12 cellular contexts compared by ENCODE assay signal in genomic region chr12:617304-617915, GRCh38. TPM values are rescaled to one million over a fixed set of nuclear protein-coding genes. Genes with fewer than 3 reads are reported as not detected.
DNase-seq lines count a peak whose midpoint lies in the region; ATAC-seq and TF ChIP-seq lines count a peak whose summit lies in the region.
"Had no signal": no experiment of that assay in that cellular context is flagged by ENCODE, and none has a peak within 500 bp of the region (broad histone marks: within the 10 kb centered on the region; RNA-seq: fewer than 3 reads in every experiment).

No MANE protein-coding gene starts in this region.

- H3K27ac Mint-ChIP-seq in natural killer cell treated with Interleukin-12 subunit alpha and Interleukin-12 subunit beta and Interleukin-15 and Interleukin-18, amount 100 ng/mL, for 72 hours = peak overlapping the region; percentile 76 to 93
- H3K27ac Mint-ChIP-seq: B cell, memory B cell had no signal

- H3K36me3 Mint-ChIP-seq in natural killer cell treated with Interleukin-12 subunit alpha and Interleukin-12 subunit beta and Interleukin-15 and Interleukin-18, amount 100 ng/mL, for 72 hours = no peaks in the 10 kb centered on the region
- H3K36me3 Mint-ChIP-seq: memory B cell had no signal

- peak overlapping the region; percentile 63 for H3K4me3 Mint-ChIP-seq in natural killer cell treated with Interleukin-12 subunit alpha and Interleukin-12 subunit beta and Interleukin-15 and Interleukin-18, amount 100 ng/mL, for 72 hours
- H3K4me3 Mint-ChIP-seq: B cell; memory B cell; stimulated activated naive CD8-positive, alpha-beta T cell treated with anti-CD3 and anti-CD28 coated beads, Interleukin-15, amount 100 ng/mL, for 72 hours had no signal

- TF ChIP-seq CTCF in foreskin fibroblast (IDR thresholded peaks at IDR 0.05; ENCODE audit: low read depth, low read length) = no peak

- peak; percentile 54 for DNase-seq in Ammon's horn (ENCODE audit: low spot score)
- DNase-seq in OCI-M1 (lab: John Stamatoyannopoulos, UW) = peak; percentile 28
- peak; percentile 22 to 45 for DNase-seq in foreskin fibroblast
- DNase-seq in natural killer cell treated with Interleukin-12 subunit alpha and Interleukin-12 subunit beta and Interleukin-15 and Interleukin-18, amount 100 ng/mL, for 72 hours (ENCODE audit: low spot score) = peak; percentile 68
- DNase-seq in iPS-NIHi7 (ENCODE audit: extremely low spot score) = no peak
- no peak for DNase-seq in stimulated activated naive CD4-positive, alpha-beta T cell treated with Interleukin-2 at 50 U/mL for 16 hours (lab: John Stamatoyannopoulos, UW)
- DNase-seq in NCI-H2029 treated with DMSO at 0.1 percent for 48 hours (lab: John Stamatoyannopoulos, UW) = no peak
- DNase-seq in LoVo (ENCODE audit: low spot score) = no peak
- DNase-seq: NCI-H526 treated with DMSO at 0.1 percent for 48 hours; stimulated activated naive CD8-positive, alpha-beta T cell treated with anti-CD3 and anti-CD28 coated beads, Interleukin-15, amount 100 ng/mL, for 72 hours had no signal

- H3K4me3 ChIP-seq in foreskin fibroblast (ENCODE audit: low read depth in 1 of 2, low read length in 2 of 2) = no peak overlapping the region

- no peaks in the 10 kb centered on the region for H3K9me3 Mint-ChIP-seq in natural killer cell treated with Interleukin-12 subunit alpha and Interleukin-12 subunit beta and Interleukin-15 and Interleukin-18, amount 100 ng/mL, for 72 hours
- H3K9me3 Mint-ChIP-seq: memory B cell; stimulated activated naive CD8-positive, alpha-beta T cell treated with anti-CD3 and anti-CD28 coated beads, Interleukin-15, amount 100 ng/mL, for 72 hours had no signal

- no peaks in the 10 kb centered on the region for H3K27me3 Mint-ChIP-seq in natural killer cell treated with Interleukin-12 subunit alpha and Interleukin-12 subunit beta and Interleukin-15 and Interleukin-18, amount 100 ng/mL, for 72 hours
- H3K27me3 Mint-ChIP-seq: B cell; memory B cell; stimulated activated naive CD8-positive, alpha-beta T cell treated with anti-CD3 and anti-CD28 coated beads, Interleukin-15, amount 100 ng/mL, for 72 hours had no signal

- peak; percentile 66 to 83 for ATAC-seq in natural killer cell treated with Interleukin-12 subunit alpha and Interleukin-12 subunit beta and Interleukin-15 and Interleukin-18, amount 100 ng/mL, for 72 hours
- ATAC-seq: stimulated activated naive CD8-positive, alpha-beta T cell treated with anti-CD3 and anti-CD28 coated beads, Interleukin-15, amount 100 ng/mL, for 72 hours had no signal

- H3K4me1 Mint-ChIP-seq in natural killer cell treated with Interleukin-12 subunit alpha and Interleukin-12 subunit beta and Interleukin-15 and Interleukin-18, amount 100 ng/mL, for 72 hours (ENCODE audit: low read depth in 2 of 2) = peaks cover 39 to 58% of the 10 kb centered on the region in 2 donors

RNA-seq across cellular contexts. Expression of gene NINJ2, which starts 45.8 kb away (rescaled TPM):
- total RNA-seq in natural killer cell treated with Interleukin-12 subunit alpha and Interleukin-12 subunit beta and Interleukin-15 and Interleukin-18, amount 100 ng/mL, for 72 hours = 10 to 100 TPM in 1 of 2 donors, 1 to 10 TPM in 1; 8.6 to 15.3 TPM

Comparison
In these comparisons a context has a peak if more than half of its experiments do, and no peak if none do; other contexts are left out.
1. DNase-seq: peak in Ammon's horn (single experiment), OCI-M1 (single experiment), foreskin fibroblast (2 of 2) and natural killer cell treated with Interleukin-12 subunit alpha and Interleukin-12 subunit beta and Interleukin-15 and Interleukin-18, amount 100 ng/mL, for 72 hours (single experiment); none in iPS-NIHi7 (single experiment), stimulated activated naive CD4-positive, alpha-beta T cell treated with Interleukin-2 at 50 U/mL for 16 hours (single experiment), NCI-H2029 treated with DMSO at 0.1 percent for 48 hours (single experiment) and LoVo (single experiment).